In the genomic region with DNA sequence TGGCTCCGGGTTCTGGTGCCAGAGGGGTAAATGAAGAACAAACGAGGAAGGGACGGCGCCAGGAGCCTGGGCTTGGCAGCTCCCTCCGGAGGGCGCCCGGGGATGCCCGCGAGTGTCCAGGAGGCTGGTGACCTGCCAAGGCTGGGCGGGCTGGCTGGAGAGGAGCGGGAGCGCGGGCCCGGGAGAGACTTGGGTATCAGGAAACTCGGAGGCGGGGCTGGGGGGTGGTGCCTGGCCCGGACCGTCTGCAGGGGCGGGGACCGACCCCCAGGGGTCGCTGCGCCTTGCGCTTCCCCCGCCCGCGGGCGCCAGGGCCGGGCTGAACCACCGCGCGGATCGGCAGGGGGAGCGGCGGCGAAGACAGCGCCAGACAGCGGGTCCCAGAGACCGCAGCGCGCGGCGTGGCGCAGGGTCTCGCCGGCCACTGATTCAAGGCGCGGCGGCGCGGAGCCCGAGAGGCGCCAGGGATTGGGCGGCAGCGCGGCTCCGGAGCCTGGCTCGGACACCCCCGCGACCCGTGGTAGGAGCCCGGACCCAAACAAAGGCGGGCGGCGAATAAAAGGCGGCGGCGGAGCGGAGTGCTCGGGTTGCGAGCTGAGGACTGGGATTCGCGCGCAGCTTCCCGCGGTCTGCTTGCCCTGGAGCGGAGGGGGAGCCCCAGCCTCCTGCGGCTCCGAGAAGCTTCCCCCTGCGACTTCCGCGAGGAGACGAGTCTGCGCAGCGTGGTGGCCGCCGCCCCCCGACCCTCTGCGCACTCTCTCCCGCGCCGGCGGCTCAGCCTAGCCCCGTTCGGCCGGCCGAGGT, we compare ENCODE assay signal across 1 cellular context.
TF ChIP-seq lines count a peak whose summit lies in the region.

A gene with protein sequence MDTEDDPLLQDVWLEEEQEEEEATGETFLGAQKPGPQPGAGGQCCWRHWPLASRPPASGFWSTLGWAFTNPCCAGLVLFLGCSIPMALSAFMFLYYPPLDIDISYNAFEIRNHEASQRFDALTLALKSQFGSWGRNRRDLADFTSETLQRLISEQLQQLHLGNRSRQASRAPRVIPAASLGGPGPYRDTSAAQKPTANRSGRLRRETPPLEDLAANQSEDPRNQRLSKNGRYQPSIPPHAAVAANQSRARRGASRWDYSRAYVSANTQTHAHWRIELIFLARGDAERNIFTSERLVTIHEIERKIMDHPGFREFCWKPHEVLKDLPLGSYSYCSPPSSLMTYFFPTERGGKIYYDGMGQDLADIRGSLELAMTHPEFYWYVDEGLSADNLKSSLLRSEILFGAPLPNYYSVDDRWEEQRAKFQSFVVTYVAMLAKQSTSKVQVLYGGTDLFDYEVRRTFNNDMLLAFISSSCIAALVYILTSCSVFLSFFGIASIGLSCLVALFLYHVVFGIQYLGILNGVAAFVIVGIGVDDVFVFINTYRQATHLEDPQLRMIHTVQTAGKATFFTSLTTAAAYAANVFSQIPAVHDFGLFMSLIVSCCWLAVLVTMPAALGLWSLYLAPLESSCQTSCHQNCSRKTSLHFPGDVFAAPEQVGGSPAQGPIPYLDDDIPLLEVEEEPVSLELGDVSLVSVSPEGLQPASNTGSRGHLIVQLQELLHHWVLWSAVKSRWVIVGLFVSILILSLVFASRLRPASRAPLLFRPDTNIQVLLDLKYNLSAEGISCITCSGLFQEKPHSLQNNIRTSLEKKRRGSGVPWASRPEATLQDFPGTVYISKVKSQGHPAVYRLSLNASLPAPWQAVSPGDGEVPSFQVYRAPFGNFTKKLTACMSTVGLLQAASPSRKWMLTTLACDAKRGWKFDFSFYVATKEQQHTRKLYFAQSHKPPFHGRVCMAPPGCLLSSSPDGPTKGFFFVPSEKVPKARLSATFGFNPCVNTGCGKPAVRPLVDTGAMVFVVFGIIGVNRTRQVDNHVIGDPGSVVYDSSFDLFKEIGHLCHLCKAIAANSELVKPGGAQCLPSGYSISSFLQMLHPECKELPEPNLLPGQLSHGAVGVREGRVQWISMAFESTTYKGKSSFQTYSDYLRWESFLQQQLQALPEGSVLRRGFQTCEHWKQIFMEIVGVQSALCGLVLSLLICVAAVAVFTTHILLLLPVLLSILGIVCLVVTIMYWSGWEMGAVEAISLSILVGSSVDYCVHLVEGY (N-terminal part only) (plus strand): TSS at position 585 of the 804 bp plus-strand sequence. CDS start 21,838 bp downstream, outside the sequence.

TF ChIP-seq in H1, 55 proteins besides CTCF, POLR2A, EP300 and RAD21 (continued from another document and continues in another):
- no peak; a peak in 1 of 4 replicates for TF ChIP-seq HDAC2 (IDR thresholded peaks at IDR 0.05; ENCODE audit: borderline replicate concordance in 1 of 2, low read depth in 2 of 2, low read length in 2 of 2)
- peak; percentile 97 for TF ChIP-seq KDM4A (IDR thresholded peaks at IDR 0.05; ENCODE audit: low read depth, low read length, severe bottlenecking)
- no peak for TF ChIP-seq BACH1 (IDR thresholded peaks at IDR 0.05; ENCODE audit: low read length)
- TF ChIP-seq TAF7 (optimal IDR thresholded peaks at IDR 0.05; ENCODE audit: borderline replicate concordance, low read depth, low read length) = peak; percentile 57
- TF ChIP-seq JUN (IDR thresholded peaks at IDR 0.05; ENCODE audit: low read depth, low read length) = no peak
- TF ChIP-seq EGR1 (IDR thresholded peaks at IDR 0.05; ENCODE audit: borderline replicate concordance, low read depth, low read length) = no peak
- no peak for TF ChIP-seq ZNF274 (IDR thresholded peaks at IDR 0.05; ENCODE audit: borderline replicate concordance, extremely low read depth, low read length)
- TF ChIP-seq, protein P1, sequence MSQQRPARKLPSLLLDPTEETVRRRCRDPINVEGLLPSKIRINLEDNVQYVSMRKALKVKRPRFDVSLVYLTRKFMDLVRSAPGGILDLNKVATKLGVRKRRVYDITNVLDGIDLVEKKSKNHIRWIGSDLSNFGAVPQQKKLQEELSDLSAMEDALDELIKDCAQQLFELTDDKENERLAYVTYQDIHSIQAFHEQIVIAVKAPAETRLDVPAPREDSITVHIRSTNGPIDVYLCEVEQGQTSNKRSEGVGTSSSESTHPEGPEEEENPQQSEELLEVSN (IDR thresholded peaks at IDR 0.05) = no peak
- TF ChIP-seq, protein P2, sequence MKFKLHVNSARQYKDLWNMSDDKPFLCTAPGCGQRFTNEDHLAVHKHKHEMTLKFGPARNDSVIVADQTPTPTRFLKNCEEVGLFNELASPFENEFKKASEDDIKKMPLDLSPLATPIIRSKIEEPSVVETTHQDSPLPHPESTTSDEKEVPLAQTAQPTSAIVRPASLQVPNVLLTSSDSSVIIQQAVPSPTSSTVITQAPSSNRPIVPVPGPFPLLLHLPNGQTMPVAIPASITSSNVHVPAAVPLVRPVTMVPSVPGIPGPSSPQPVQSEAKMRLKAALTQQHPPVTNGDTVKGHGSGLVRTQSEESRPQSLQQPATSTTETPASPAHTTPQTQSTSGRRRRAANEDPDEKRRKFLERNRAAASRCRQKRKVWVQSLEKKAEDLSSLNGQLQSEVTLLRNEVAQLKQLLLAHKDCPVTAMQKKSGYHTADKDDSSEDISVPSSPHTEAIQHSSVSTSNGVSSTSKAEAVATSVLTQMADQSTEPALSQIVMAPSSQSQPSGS (IDR thresholded peaks at IDR 0.05; ENCODE audit: low read length) = no peak
- TF ChIP-seq CEBPB (IDR thresholded peaks at IDR 0.05; ENCODE audit: low read depth, low read length) = no peak
- TF ChIP-seq, protein P3, sequence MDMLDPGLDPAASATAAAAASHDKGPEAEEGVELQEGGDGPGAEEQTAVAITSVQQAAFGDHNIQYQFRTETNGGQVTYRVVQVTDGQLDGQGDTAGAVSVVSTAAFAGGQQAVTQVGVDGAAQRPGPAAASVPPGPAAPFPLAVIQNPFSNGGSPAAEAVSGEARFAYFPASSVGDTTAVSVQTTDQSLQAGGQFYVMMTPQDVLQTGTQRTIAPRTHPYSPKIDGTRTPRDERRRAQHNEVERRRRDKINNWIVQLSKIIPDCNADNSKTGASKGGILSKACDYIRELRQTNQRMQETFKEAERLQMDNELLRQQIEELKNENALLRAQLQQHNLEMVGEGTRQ (IDR thresholded peaks at IDR 0.05; ENCODE audit: low read length) = no peak
- TF ChIP-seq SP1 (IDR thresholded peaks at IDR 0.05; ENCODE audit: low read depth, low read length) = no peak
- TF ChIP-seq NRF1 (IDR thresholded peaks at IDR 0.05; ENCODE audit: low read depth, low read length) = peak; percentile 32; the same call in 1 of the 2 replicates
- TF ChIP-seq, protein P4, sequence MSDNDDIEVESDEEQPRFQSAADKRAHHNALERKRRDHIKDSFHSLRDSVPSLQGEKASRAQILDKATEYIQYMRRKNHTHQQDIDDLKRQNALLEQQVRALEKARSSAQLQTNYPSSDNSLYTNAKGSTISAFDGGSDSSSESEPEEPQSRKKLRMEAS (IDR thresholded peaks at IDR 0.05) = no peak
- TF ChIP-seq CHD2 (IDR thresholded peaks at IDR 0.05; ENCODE audit: low read length) = no peak
- TF ChIP-seq GTF2F1 (IDR thresholded peaks at IDR 0.05; ENCODE audit: borderline replicate concordance, low read depth, low read length) = no peak
- peak; percentile 81 for TF ChIP-seq PHF8 (conservative IDR thresholded peaks at IDR 0.05; ENCODE audit: low read depth, low read length)
- no peak for TF ChIP-seq CBX8 (IDR thresholded peaks at IDR 0.05; ENCODE audit: borderline replicate concordance, low read depth, low read length)
- peak; percentile 95 for TF ChIP-seq CHD1 (IDR thresholded peaks at IDR 0.05; ENCODE audit: low read depth, low read length)
- no peak for TF ChIP-seq KDM1A (IDR thresholded peaks at IDR 0.05; ENCODE audit: borderline replicate concordance, low read length)
- no peak for TF ChIP-seq BCL11A (IDR thresholded peaks at IDR 0.05; ENCODE audit: low read depth in 2 of 2, low read length in 2 of 2)
- TF ChIP-seq SUZ12 (IDR thresholded peaks at IDR 0.05; ENCODE audit: low read length) = no peak
- no peak for TF ChIP-seq CTBP2 (IDR thresholded peaks at IDR 0.05; ENCODE audit: borderline replicate concordance, insufficient read depth, insufficient read length, low read length)
- no peak for TF ChIP-seq GABPA (IDR thresholded peaks at IDR 0.05; ENCODE audit: borderline replicate concordance, insufficient read depth, low read length)
- no peak for TF ChIP-seq RFX5 (IDR thresholded peaks at IDR 0.05; ENCODE audit: borderline replicate concordance, low read depth, low read length)
- TF ChIP-seq POU5F1 (IDR thresholded peaks at IDR 0.05; ENCODE audit: low read depth, low read length) = no peak
- peak; percentile 95 for TF ChIP-seq TAF1 (IDR thresholded peaks at IDR 0.05; ENCODE audit: low read depth, low read length)
- TF ChIP-seq TBP (IDR thresholded peaks at IDR 0.05; ENCODE audit: low read depth, low read length) = peak; percentile 94
- TF ChIP-seq CREB1 (IDR thresholded peaks at IDR 0.05) = no peak; the same call in 1 of the 2 replicates
- TF ChIP-seq TEAD4 (IDR thresholded peaks at IDR 0.05; ENCODE audit: low read depth, low read length) = no peak
- no peak for TF ChIP-seq RXRA (IDR thresholded peaks at IDR 0.05; ENCODE audit: insufficient read depth, low read depth, low read length)
- peak; percentile 95 for TF ChIP-seq JUND (IDR thresholded peaks at IDR 0.05; ENCODE audit: low read length)
- no peak for TF ChIP-seq RNF2 (IDR thresholded peaks at IDR 0.05; ENCODE audit: borderline replicate concordance, low read depth, low read length, missing control alignments, poor library complexity, severe bottlenecking)
- TF ChIP-seq SIX5 (IDR thresholded peaks at IDR 0.05; ENCODE audit: low read depth, low read length) = peak; percentile 21; the same call in 1 of the 2 replicates
- no peak for TF ChIP-seq SP4 (IDR thresholded peaks at IDR 0.05; ENCODE audit: low read length)
- TF ChIP-seq HDAC6 (IDR thresholded peaks at IDR 0.05; ENCODE audit: low read depth, low read length) = no peak
- TF ChIP-seq SIN3A (conservative IDR thresholded peaks at IDR 0.05 in 1 of 2, IDR thresholded peaks at IDR 0.05 in 1 of 2; ENCODE audit: low read depth in 1 of 2, low read length in 2 of 2) = no peak
- TF ChIP-seq POLR2AphosphoS5 (IDR thresholded peaks at IDR 0.05; ENCODE audit: low read depth, low read length) = peak; percentile 96
- no peak for TF ChIP-seq SRF (IDR thresholded peaks at IDR 0.05; ENCODE audit: low read depth, low read length)
- TF ChIP-seq EZH2 (IDR thresholded peaks at IDR 0.05; ENCODE audit: low read depth, low read length, severe bottlenecking) = no peak
- TF ChIP-seq BRCA1 (IDR thresholded peaks at IDR 0.05; ENCODE audit: low read depth, low read length) = no peak
- no peak for TF ChIP-seq KDM5A (IDR thresholded peaks at IDR 0.05; ENCODE audit: low read length)
- TF ChIP-seq NANOG (IDR thresholded peaks at IDR 0.05; ENCODE audit: insufficient read depth, low read depth, low read length, poor library complexity, severe bottlenecking) = no peak
- no peak for TF ChIP-seq YY1 (IDR thresholded peaks at IDR 0.05; ENCODE audit: low read depth, low read length)
- TF ChIP-seq SP2 (IDR thresholded peaks at IDR 0.05; ENCODE audit: low read length) = no peak
- TF ChIP-seq, protein P5, sequence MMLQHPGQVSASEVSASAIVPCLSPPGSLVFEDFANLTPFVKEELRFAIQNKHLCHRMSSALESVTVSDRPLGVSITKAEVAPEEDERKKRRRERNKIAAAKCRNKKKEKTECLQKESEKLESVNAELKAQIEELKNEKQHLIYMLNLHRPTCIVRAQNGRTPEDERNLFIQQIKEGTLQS (IDR thresholded peaks at IDR 0.05; ENCODE audit: insufficient read depth, low read depth, low read length) = no peak
